In genomic region chr14:28307506-28307905, GRCh38 we compare ENCODE assay signal across 22 cellular contexts.
DNase-seq lines count a peak whose midpoint lies in the region; ATAC-seq and TF ChIP-seq lines count a peak whose summit lies in the region.
"Had no signal": no experiment of that assay in that cellular context is flagged by ENCODE, and none has a peak within 500 bp of the region (broad histone marks: within the 10 kb centered on the region; RNA-seq: fewer than 3 reads in every experiment).

No MANE protein-coding gene starts in this region.

- ATAC-seq in RWPE2 (ENCODE audit: low read depth): no peak
- ATAC-seq: GM23338 had no signal

- no peak for DNase-seq in RWPE2 (ENCODE audit: low spot score)
- DNase-seq in caudate nucleus (lab: John Stamatoyannopoulos, UW): no peak
- peak; percentile 74 for DNase-seq in superior temporal gyrus (ENCODE audit: extremely low spot score)
- no peak for DNase-seq in T1000 (lab: John Stamatoyannopoulos, UW)
- no peak for DNase-seq in stimulated activated naive CD4-positive, alpha-beta T cell (lab: John Stamatoyannopoulos, UW)
- DNase-seq in MG63: no peak
- DNase-seq: AML-193; CD4-positive, alpha-beta T cell; DMS53; HFFc6; KBM-7; NCI-H1105 treated with DMSO at 0.1 percent for 48 hours; NCI-H146; NCI-H1930; NCI-H2107; NCI-H524 treated with DMSO at 0.1 percent for 48 hours; NCI-H774 had no signal

- no peaks in the 10 kb centered on the region for H3K27me3 ChIP-seq in RWPE2 (ENCODE audit: insufficient read depth, poor library complexity, severe bottlenecking)
- no peaks in the 10 kb centered on the region for H3K27me3 ChIP-seq in layer of hippocampus (ENCODE audit: control insufficient read depth, insufficient read depth, low read length)
- H3K27me3 ChIP-seq in MG63: no peaks in the 10 kb centered on the region
- H3K27me3 ChIP-seq: BLaER1 treated with 17β-estradiol and CSF1 and Interleukin-3, amounts not matched to agents 10 nM and 100 nM; SJSA1 had no signal

- H3K27ac ChIP-seq in RWPE2 (ENCODE audit: poor library complexity, severe bottlenecking): peak overlapping the region; percentile 85
- H3K27ac ChIP-seq in caudate nucleus (ENCODE audit: low read depth, low read length): peak overlapping the region; percentile 90
- H3K27ac ChIP-seq in layer of hippocampus (ENCODE audit: low read depth, low read length): peak overlapping the region; percentile 88
- H3K27ac ChIP-seq: BLaER1 treated with 17β-estradiol and CSF1 and Interleukin-3, amounts not matched to agents 10 nM and 100 nM; SJSA1 had no signal

- H3K4me1 ChIP-seq in RWPE2 (ENCODE audit: insufficient read depth, poor library complexity, severe bottlenecking): peaks cover 43% of the 10 kb centered on the region
- H3K4me1 ChIP-seq: BLaER1 treated with 17β-estradiol and CSF1 and Interleukin-3, amounts not matched to agents 10 nM and 100 nM; HAP-1 had no signal

- H3K4me3 ChIP-seq in RWPE2 (ENCODE audit: severe bottlenecking): no peak overlapping the region
- no peak overlapping the region for H3K4me3 ChIP-seq in MG63
- H3K4me3 ChIP-seq: BLaER1 treated with 17β-estradiol and CSF1 and Interleukin-3, amounts not matched to agents 10 nM and 100 nM; GM23338; HAP-1; SJSA1 had no signal

- no peak for TF ChIP-seq CTCF in RWPE2 (IDR thresholded peaks at IDR 0.05; ENCODE audit: poor library complexity, severe bottlenecking)

- H3K36me3 ChIP-seq in RWPE2 (ENCODE audit: low read depth) (0 out of 2 replicates have a peak, but pooled peaks cover 3% of the 10 kb centered on the region), MG63 (no peaks in the 10 kb centered on the region)
- H3K36me3 ChIP-seq: BLaER1 treated with 17β-estradiol and CSF1 and Interleukin-3, amounts not matched to agents 10 nM and 100 nM; HAP-1; SJSA1 had no signal

- no peaks in the 10 kb centered on the region for H3K9me3 ChIP-seq in RWPE2 (ENCODE audit: severe bottlenecking)
- no peaks in the 10 kb centered on the region for H3K9me3 ChIP-seq in MG63
- H3K9me3 ChIP-seq: HAP-1, SJSA1 had no signal
